2 cellular contexts compared by ENCODE assay signal in the genomic region with DNA sequence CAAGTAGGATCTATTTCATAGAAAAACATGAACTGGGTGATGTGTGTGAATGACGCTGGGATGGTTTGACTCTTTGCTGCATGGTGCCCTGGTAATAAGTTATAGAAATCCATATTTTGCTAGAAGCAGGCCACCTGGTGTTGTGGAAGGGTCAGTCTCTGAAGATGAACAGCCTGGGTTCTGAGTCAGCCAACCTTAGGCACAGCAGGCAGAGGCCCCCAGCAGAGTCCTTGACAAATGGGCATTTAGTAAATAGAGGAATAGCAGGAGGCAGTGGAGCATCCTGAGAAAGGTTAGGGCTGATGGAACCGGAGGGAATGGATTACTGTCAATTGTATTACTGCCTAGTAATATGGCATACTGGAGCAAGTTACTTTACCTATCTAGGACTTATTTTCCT.
A peak's percentile ranks its signal among the peaks of the same experiment; 100 is the strongest.
TF ChIP-seq lines count a peak whose summit lies in the region.

No MANE protein-coding gene starts in this region.

TF ChIP-seq in IMR-90, 13 proteins besides CTCF, POLR2A, EP300 and RAD21:
- TF ChIP-seq SMC3 (IDR thresholded peaks at IDR 0.05; ENCODE audit: low read depth, low read length) (no peak), BHLHE40 (IDR thresholded peaks at IDR 0.05; ENCODE audit: low read depth, low read length) (no peak)

TF ChIP-seq in HepG2, 621 proteins besides CTCF, POLR2A, EP300 and RAD21:
- 0 out of 2 replicates have a peak, but pooled peaks have one; percentile 27 for TF ChIP-seq SALL1 (CRISPR knock-in tag; IDR thresholded peaks at IDR 0.05)
- no peak for TF ChIP-seq ZNF446 (CRISPR knock-in tag; IDR thresholded peaks at IDR 0.05)
